Comparison of ENCODE assay signal across 5 cellular contexts in genomic region chr5:77531297-77531696, GRCh38.
"Had no signal": no experiment of that assay in that cellular context is flagged by ENCODE, and none has a peak within 500 bp of the region (broad histone marks: within the 10 kb centered on the region; RNA-seq: fewer than 3 reads in every experiment).

No MANE protein-coding gene starts in this region.

- H3K4me3 ChIP-seq: K562 had no signal

- DNase-seq: IMR-90, KBM-7, KG1 had no signal

- H3K27ac ChIP-seq: HL-60 had no signal
